1 cellular context compared by ENCODE assay signal in genomic region chr1:109639841-109640184, GRCh38.
TF ChIP-seq lines count a peak whose summit lies in the region.

No MANE protein-coding gene starts in this region.

TF ChIP-seq in GM12878, 131 proteins besides CTCF, POLR2A, EP300 and RAD21:
- TF ChIP-seq CHD1 (IDR thresholded peaks at IDR 0.05; ENCODE audit: low read depth, low read length) (no peak), TARDBP (IDR thresholded peaks at IDR 0.05; ENCODE audit: borderline replicate concordance) (no peak), BRCA1 (IDR thresholded peaks at IDR 0.05; ENCODE audit: low read depth, low read length) (no peak), CBX5 (IDR thresholded peaks at IDR 0.05; ENCODE audit: low read depth) (no peak), HCFC1 (IDR thresholded peaks at IDR 0.05; ENCODE audit: low read length) (no peak), ZNF24 (IDR thresholded peaks at IDR 0.05) (no peak), IRF3 (IDR thresholded peaks at IDR 0.05) (no peak)
- TF ChIP-seq, protein P1, sequence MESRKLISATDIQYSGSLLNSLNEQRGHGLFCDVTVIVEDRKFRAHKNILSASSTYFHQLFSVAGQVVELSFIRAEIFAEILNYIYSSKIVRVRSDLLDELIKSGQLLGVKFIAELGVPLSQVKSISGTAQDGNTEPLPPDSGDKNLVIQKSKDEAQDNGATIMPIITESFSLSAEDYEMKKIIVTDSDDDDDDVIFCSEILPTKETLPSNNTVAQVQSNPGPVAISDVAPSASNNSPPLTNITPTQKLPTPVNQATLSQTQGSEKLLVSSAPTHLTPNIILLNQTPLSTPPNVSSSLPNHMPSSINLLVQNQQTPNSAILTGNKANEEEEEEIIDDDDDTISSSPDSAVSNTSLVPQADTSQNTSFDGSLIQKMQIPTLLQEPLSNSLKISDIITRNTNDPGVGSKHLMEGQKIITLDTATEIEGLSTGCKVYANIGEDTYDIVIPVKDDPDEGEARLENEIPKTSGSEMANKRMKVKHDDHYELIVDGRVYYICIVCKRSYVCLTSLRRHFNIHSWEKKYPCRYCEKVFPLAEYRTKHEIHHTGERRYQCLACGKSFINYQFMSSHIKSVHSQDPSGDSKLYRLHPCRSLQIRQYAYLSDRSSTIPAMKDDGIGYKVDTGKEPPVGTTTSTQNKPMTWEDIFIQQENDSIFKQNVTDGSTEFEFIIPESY (IDR thresholded peaks at IDR 0.05) = no peak
